8 cellular contexts compared by ENCODE assay signal in the genomic region with DNA sequence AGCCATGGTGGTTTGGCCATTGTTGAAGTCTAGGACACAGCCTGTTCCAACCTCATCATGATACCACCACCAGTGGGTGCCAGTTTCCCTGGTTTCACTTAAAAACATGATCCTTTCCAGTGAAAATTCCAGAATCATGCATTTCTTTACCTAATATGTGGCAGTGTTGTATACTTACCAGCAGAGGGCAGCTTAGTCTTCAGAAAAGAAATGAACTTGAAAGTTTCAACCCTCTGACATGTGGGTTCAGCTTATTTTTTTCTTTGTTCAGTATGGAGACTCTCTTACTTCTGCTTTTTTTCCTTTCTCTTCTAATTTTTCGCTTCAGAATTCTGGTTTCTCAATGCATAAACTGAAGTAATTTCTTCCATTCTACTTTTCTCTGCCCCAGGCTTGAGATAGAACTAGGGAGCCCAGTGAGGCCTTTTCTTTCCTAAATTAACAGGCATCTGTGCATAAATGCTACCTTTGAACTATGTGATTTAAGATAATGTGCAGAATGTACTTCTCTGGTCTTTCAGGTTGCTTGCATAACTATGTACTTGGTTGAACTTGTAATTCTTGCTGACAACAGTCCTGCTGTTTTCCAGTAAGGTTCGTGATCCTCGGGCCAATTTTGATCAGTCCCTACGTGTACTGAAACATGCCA. TPM values are rescaled to one million over a fixed set of nuclear protein-coding genes. Genes with fewer than 3 reads are reported as not detected.
DNase-seq lines count a peak whose midpoint lies in the region; TF ChIP-seq lines count a peak whose summit lies in the region.

No MANE protein-coding gene starts in this region.

- no peak overlapping the region for H3K4me3 Mint-ChIP-seq in activated CD4-positive, alpha-beta T cell treated with anti-CD3 and anti-CD28 coated beads, Interleukin-2, amount 10 ng/mL, durations not matched to agents 24 days and 14 days
- no peak overlapping the region for H3K4me3 Mint-ChIP-seq in chondrocyte (ENCODE audit: unreplicated experiment)

- H3K27me3 ChIP-seq in layer of hippocampus (ENCODE audit: control insufficient read depth, insufficient read depth, low read length), result no peaks in the 10 kb centered on the region

- peak overlapping the region; percentile 94 for H3K27ac ChIP-seq in layer of hippocampus (ENCODE audit: low read depth, low read length)

- H3K4me1 Mint-ChIP-seq in activated CD4-positive, alpha-beta T cell treated with anti-CD3 and anti-CD28 coated beads, Interleukin-2, amount 10 ng/mL, durations not matched to agents 24 days and 14 days, result peaks cover 5% of the 10 kb centered on the region
- H3K4me1 Mint-ChIP-seq in chondrocyte (ENCODE audit: low read depth), result peaks cover 11% of the 10 kb centered on the region

- no peaks in the 10 kb centered on the region for H3K27me3 Mint-ChIP-seq in activated CD4-positive, alpha-beta T cell treated with anti-CD3 and anti-CD28 coated beads, Interleukin-2, amount 10 ng/mL, durations not matched to agents 24 days and 14 days
- no peaks in the 10 kb centered on the region for H3K27me3 Mint-ChIP-seq in chondrocyte (ENCODE audit: low read depth)

- intact Hi-C loops in activated CD4-positive, alpha-beta T cell treated with anti-CD3 and anti-CD28 coated beads, Interleukin-2, amount 10 ng/mL, durations not matched to agents 24 days and 14 days (cut with micrococcal nuclease), result loop anchor here (1.0 to 10.0 kb wide), 3 partner anchors 188 to 835 kb away; partner anchors contain the start of gene PDS5A

- H3K27ac Mint-ChIP-seq in activated CD4-positive, alpha-beta T cell treated with anti-CD3 and anti-CD28 coated beads, Interleukin-2, amount 10 ng/mL, durations not matched to agents 24 days and 14 days, result peak overlapping the region; percentile 72
- peak overlapping the region; percentile 87 for H3K27ac Mint-ChIP-seq in chondrocyte (ENCODE audit: unreplicated experiment)

- peak; percentile 72 for DNase-seq in activated CD4-positive, alpha-beta T cell treated with anti-CD3 and anti-CD28 coated beads, Interleukin-2, amount 10 ng/mL, durations not matched to agents 24 days and 14 days
- DNase-seq in activated CD4-positive, alpha-beta T cell treated with anti-CD3 and anti-CD28 coated beads for 1 hour, result no peak
- DNase-seq in GOT3 (lab: John Stamatoyannopoulos, UW), result peak; percentile 6
- peak; percentile 85 for DNase-seq in RPMI7951 (ENCODE audit: low read depth)
- no peak for DNase-seq in chondrocyte (ENCODE audit: low spot score)
- peak; percentile 87 for DNase-seq in stromal cell of bone marrow (ENCODE audit: low read depth)

- H3K9me3 Mint-ChIP-seq in activated CD4-positive, alpha-beta T cell treated with anti-CD3 and anti-CD28 coated beads, Interleukin-2, amount 10 ng/mL, durations not matched to agents 24 days and 14 days, result no peaks in the 10 kb centered on the region
- H3K9me3 Mint-ChIP-seq in chondrocyte (ENCODE audit: low read depth), result no peaks in the 10 kb centered on the region

- peak; percentile 91 for TF ChIP-seq CTCF in LNCAP (IDR thresholded peaks at IDR 0.05)
- TF ChIP-seq CTCF in chondrocyte (IDR thresholded peaks at IDR 0.05), result peak; percentile 99

- H3K36me3 Mint-ChIP-seq in activated CD4-positive, alpha-beta T cell treated with anti-CD3 and anti-CD28 coated beads, Interleukin-2, amount 10 ng/mL, durations not matched to agents 24 days and 14 days (ENCODE audit: low read depth), result peaks cover 25% of the 10 kb centered on the region
- H3K36me3 Mint-ChIP-seq in chondrocyte (ENCODE audit: low read depth), result peaks cover 3% of the 10 kb centered on the region

RNA-seq across cellular contexts. Expression of gene LIAS, which starts 10.7 kb away (rescaled TPM):
- 27.7 and 29.2 TPM in 2 replicates for total RNA-seq in activated CD4-positive, alpha-beta T cell treated with anti-CD3 and anti-CD28 coated beads, Interleukin-2, amount 10 ng/mL, durations not matched to agents 24 days and 14 days
- total RNA-seq in RPMI7951 (2014; rRNA removed; shearing (Covaris generic)), result 8.1 and 11.0 TPM in 2 replicates
- 6.5 to 8.4 TPM (median 6.8 TPM) in 3 replicates for total RNA-seq in chondrocyte

RNA-seq across cellular contexts. Expression of gene RPL9, which starts 10.8 kb away (rescaled TPM):
- total RNA-seq in activated CD4-positive, alpha-beta T cell treated with anti-CD3 and anti-CD28 coated beads, Interleukin-2, amount 10 ng/mL, durations not matched to agents 24 days and 14 days, result 1,785 and 1,789 TPM in 2 replicates
- total RNA-seq in RPMI7951 (2014; rRNA removed; shearing (Covaris generic)), result 1,530 and 1,643 TPM in 2 replicates
- total RNA-seq in chondrocyte, result 809 to 831 TPM (median 822 TPM) in 3 replicates

RNA-seq across cellular contexts. Expression of gene UGDH, which starts 57.7 kb away (rescaled TPM):
- 23.1 and 29.2 TPM in 2 replicates for total RNA-seq in activated CD4-positive, alpha-beta T cell treated with anti-CD3 and anti-CD28 coated beads, Interleukin-2, amount 10 ng/mL, durations not matched to agents 24 days and 14 days
- 50.3 and 52.3 TPM in 2 replicates for total RNA-seq in RPMI7951 (2014; rRNA removed; shearing (Covaris generic))
- total RNA-seq in chondrocyte, result 151 to 207 TPM (median 156 TPM) in 3 replicates

Comparison
In these comparisons a context has a peak if more than half of its experiments do, and no peak if none do; other contexts are left out.
1. DNase-seq: peak in activated CD4-positive, alpha-beta T cell treated with anti-CD3 and anti-CD28 coated beads, Interleukin-2, amount 10 ng/mL, durations not matched to agents 24 days and 14 days (single experiment), GOT3 (single experiment), RPMI7951 (single experiment) and stromal cell of bone marrow (single experiment); none in activated CD4-positive, alpha-beta T cell treated with anti-CD3 and anti-CD28 coated beads for 1 hour (single experiment) and chondrocyte (single experiment).